In the genomic region with DNA sequence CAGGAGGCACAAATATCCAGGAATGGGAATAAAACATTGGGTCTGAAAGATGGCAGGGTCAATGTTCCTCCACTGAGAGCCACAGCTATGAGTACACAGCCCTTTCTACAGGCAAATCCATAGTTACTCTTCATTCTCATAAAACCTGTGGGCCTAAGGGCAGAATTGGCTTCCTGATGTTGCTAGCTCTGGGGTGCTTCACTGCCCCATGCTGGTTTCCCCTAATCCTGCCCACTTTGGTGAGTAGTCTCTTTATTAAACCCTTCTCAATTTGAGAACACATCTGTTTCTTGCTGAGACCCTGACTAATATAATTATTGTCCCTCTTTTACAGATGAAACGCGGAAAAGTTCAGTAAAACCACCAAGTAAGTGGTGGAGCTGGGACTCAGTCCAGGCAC, we compare ENCODE assay signal across 11 cellular contexts.
"Had no signal": no experiment of that assay in that cellular context is flagged by ENCODE, and none has a peak within 500 bp of the region (broad histone marks: within the 10 kb centered on the region; RNA-seq: fewer than 3 reads in every experiment).

No MANE protein-coding gene starts in this region.

- ATAC-seq: HepG2 had no signal

- H3K4me3 ChIP-seq: GM23248 had no signal

- H3K27ac ChIP-seq: GM23248, HL-60, KMS-11 had no signal

- H2AFZ ChIP-seq: GM23248 had no signal

- FAIRE-seq: H1, H54, HepG2 had no signal

- H3K4me2 ChIP-seq: KMS-11 had no signal

- H3K9ac ChIP-seq: GM23248, KMS-11 had no signal

- DNase-seq: GM23248, H9, HCEC 1CT, HFFc6, Karpas-422, KBM-7 had no signal
